25 cellular contexts compared by ENCODE assay signal in genomic region chr2:944693-945092, GRCh38. TPM values are rescaled to one million over a fixed set of nuclear protein-coding genes. Genes with fewer than 3 reads are reported as not detected.
DNase-seq lines count a peak whose midpoint lies in the region; ATAC-seq, FAIRE-seq and TF ChIP-seq lines count a peak whose summit lies in the region.
"Had no signal": no experiment of that assay in that cellular context is flagged by ENCODE, and none has a peak within 500 bp of the region (broad histone marks: within the 10 kb centered on the region; RNA-seq: fewer than 3 reads in every experiment).

No MANE protein-coding gene starts in this region.

- H2AFZ ChIP-seq in H1 (ENCODE audit: low read length), result no peak overlapping the region
- H2AFZ ChIP-seq: GM23248 had no signal

- peaks cover 6% of the 10 kb centered on the region for H3K36me3 Mint-ChIP-seq in activated CD8-positive, alpha-beta T cell treated with anti-CD3 and anti-CD28 coated beads for 36 hours (ENCODE audit: low read depth)
- peaks cover 8% of the 10 kb centered on the region for H3K36me3 Mint-ChIP-seq in activated naive CD8-positive, alpha-beta T cell treated with anti-CD3 and anti-CD28 coated beads, Interleukin-2, amount 10 ng/mL, durations not matched to agents 7 days and 5 days
- H3K36me3 Mint-ChIP-seq: CD14-positive monocyte had no signal

- no peak overlapping the region for H3K56ac ChIP-seq in H1 (replicated peaks; ENCODE audit: insufficient read length, low read depth, low read length)

- no peak overlapping the region for H2BK12ac ChIP-seq in H1 (ENCODE audit: low read depth, low read length)

- H3K4me1 ChIP-seq in HEK293 (ENCODE audit: control insufficient read depth, insufficient read depth, low read length), result no peaks in the 10 kb centered on the region
- H3K4me1 ChIP-seq in H1 (replicated peaks in 1 of 4; ENCODE audit: control insufficient read depth in 3 of 4, insufficient read depth in 4 of 4, low read length in 3 of 4), result peaks cover 3 to 12% (median 7%) of the 10 kb centered on the region in 4 experiments; a peak in 6 of 7 replicates

- peaks cover 0 to under 1% (median 0%) of the 10 kb centered on the region in 4 experiments; a peak in 2 of 7 replicates for H3K27me3 ChIP-seq in H1 (replicated peaks in 1 of 4; ENCODE audit: control insufficient read depth in 3 of 4, extremely low read depth in 1 of 4, insufficient read depth in 3 of 4, low read length in 3 of 4)

- no peak overlapping the region for H2BK120ac ChIP-seq in H1 (replicated peaks; ENCODE audit: low read depth, low read length)

- peaks cover 18% of the 10 kb centered on the region for H3K27me3 Mint-ChIP-seq in activated CD8-positive, alpha-beta T cell treated with anti-CD3 and anti-CD28 coated beads for 36 hours
- H3K27me3 Mint-ChIP-seq in activated naive CD8-positive, alpha-beta T cell treated with anti-CD3 and anti-CD28 coated beads, Interleukin-2, amount 10 ng/mL, durations not matched to agents 7 days and 5 days, result no peaks in the 10 kb centered on the region

- H3K9me3 ChIP-seq in HEK293 (ENCODE audit: control insufficient read depth, insufficient read depth, low read depth, low read length) (no peaks in the 10 kb centered on the region), H1 (ENCODE audit: insufficient read depth in 2 of 2, low read depth in 1 of 2, low read length in 1 of 2) (peaks cover 0 to 8% of the 10 kb centered on the region in 2 experiments; a peak in 2 of 4 replicates)

- TF ChIP-seq CTCF in HEK293 (tag by site-specific recombination; IDR thresholded peaks at IDR 0.05) (no peak), H1 (IDR thresholded peaks at IDR 0.05; ENCODE audit: control extremely low read depth in 1 of 3, insufficient read depth in 1 of 3, low read depth in 1 of 3, low read length in 3 of 3) (no peak), GM13977 (IDR thresholded peaks at IDR 0.05; ENCODE audit: extremely low read depth, insufficient read depth, missing control alignments) (no peak)
- no peak for TF ChIP-seq CTCF in activated CD8-positive, alpha-beta T cell treated with anti-CD3 and anti-CD28 coated beads for 36 hours (IDR thresholded peaks at IDR 0.05)

- no peak overlapping the region for H3K4me3 Mint-ChIP-seq in activated CD8-positive, alpha-beta T cell treated with anti-CD3 and anti-CD28 coated beads for 36 hours
- peak overlapping the region; percentile 12 for H3K4me3 Mint-ChIP-seq in activated naive CD8-positive, alpha-beta T cell treated with anti-CD3 and anti-CD28 coated beads, Interleukin-2, amount 10 ng/mL, durations not matched to agents 7 days and 5 days
- H3K4me3 Mint-ChIP-seq: B cell; CD14-positive monocyte; CD4-positive, alpha-beta T cell; H9; HFFc6 had no signal

- H3K18ac ChIP-seq in H1 (ENCODE audit: extremely low read depth, low read length), result no peak overlapping the region

- H3K27ac ChIP-seq in HEK293 (ENCODE audit: extremely low read depth, low read depth, low read length) (no peak overlapping the region), H1 (ENCODE audit: low read depth, low read length) (no peak overlapping the region)
- H3K27ac ChIP-seq: BLaER1, GM23248 had no signal

- CTCF ChIA-PET in HEK293 (lab: Yijun Ruan, JAX), result interaction anchor here (0.6 kb wide), 1 partner anchor 49 kb away, joined by 3 read pairs; no protein-coding TSS in a partner anchor
- CTCF ChIA-PET in activated CD8-positive, alpha-beta T cell treated with anti-CD3 and anti-CD28 coated beads for 36 hours (lab: Charles Lee), result no interaction called here
- CTCF ChIA-PET in H1 (lab: Charles Lee; ENCODE audit: partially characterized antibody), result no interaction called here

- no peak overlapping the region for H4K91ac ChIP-seq in H1 (replicated peaks; ENCODE audit: insufficient read length, low read length)

- intact Hi-C loops in activated CD8-positive, alpha-beta T cell treated with anti-CD3 and anti-CD28 coated beads for 36 hours (cut with micrococcal nuclease), result no loop called here

- no peak overlapping the region for H2BK20ac ChIP-seq in H1 (ENCODE audit: low read length)

- TF ChIP-seq POLR2A in H1 (IDR thresholded peaks at IDR 0.05; ENCODE audit: control extremely low read depth in 1 of 2, low read depth in 2 of 2, low read length in 2 of 2), result no peak

- no peaks in the 10 kb centered on the region for H4K20me1 ChIP-seq in H1 (replicated peaks in 1 of 2; ENCODE audit: control insufficient read depth in 1 of 2, insufficient read depth in 2 of 2, low read length in 2 of 2)

- H3K14ac ChIP-seq in H1 (ENCODE audit: insufficient read length), result no peak overlapping the region

- peak overlapping the region; percentile 93 for H3K27ac Mint-ChIP-seq in activated CD8-positive, alpha-beta T cell treated with anti-CD3 and anti-CD28 coated beads for 36 hours
- H3K27ac Mint-ChIP-seq in activated naive CD8-positive, alpha-beta T cell treated with anti-CD3 and anti-CD28 coated beads, Interleukin-2, amount 10 ng/mL, durations not matched to agents 7 days and 5 days, result peak overlapping the region; percentile 40
- H3K27ac Mint-ChIP-seq: B cell; CD14-positive monocyte; CD4-positive, alpha-beta T cell; CD8-positive, alpha-beta memory T cell; H9; HFFc6 had no signal

- H3K36me3 ChIP-seq in HEK293 (ENCODE audit: control insufficient read depth in 2 of 2, insufficient read depth in 1 of 2, low read length in 2 of 2) (no peaks in the 10 kb centered on the region), H1 (ENCODE audit: control insufficient read depth in 2 of 4, insufficient read depth in 4 of 4, low read length in 3 of 4) (no peaks in the 10 kb centered on the region)
- H3K36me3 ChIP-seq: BLaER1 had no signal

- H3K4me3 ChIP-seq in HEK293 (ENCODE audit: low read depth, low read length) (no peak overlapping the region), H1 (ENCODE audit: extremely low read depth in 1 of 4, insufficient read depth in 2 of 4, low read depth in 3 of 4, low read length in 4 of 4) (no peak overlapping the region; a peak in 1 of 8 replicates)
- H3K4me3 ChIP-seq: BLaER1, GM23248 had no signal

- H2BK15ac ChIP-seq in H1 (ENCODE audit: low read length), result no peak overlapping the region

- H3K9ac ChIP-seq in H1 (replicated peaks in 1 of 4; ENCODE audit: extremely low read depth in 1 of 4, low read depth in 3 of 4, low read length in 3 of 4), result no peak overlapping the region
- H3K9ac ChIP-seq: BLaER1, GM23248 had no signal

- no peak overlapping the region for H4K5ac ChIP-seq in H1 (ENCODE audit: insufficient read length, low read depth, low read length)

- no peak for TF ChIP-seq EP300 in H1 (IDR thresholded peaks at IDR 0.05; ENCODE audit: borderline replicate concordance in 1 of 2, low read depth in 2 of 2, low read length in 2 of 2)

- in situ Hi-C loops in GM13977 (cut with MboI; ENCODE audit: low pct_unique_long_range_greater_than_20kb, low sequenced_read_pairs, unreplicated experiment), result no loop called here

- H3K4me1 Mint-ChIP-seq in activated CD8-positive, alpha-beta T cell treated with anti-CD3 and anti-CD28 coated beads for 36 hours (ENCODE audit: low read depth), result peaks cover 35% of the 10 kb centered on the region
- peaks cover 28% of the 10 kb centered on the region for H3K4me1 Mint-ChIP-seq in activated naive CD8-positive, alpha-beta T cell treated with anti-CD3 and anti-CD28 coated beads, Interleukin-2, amount 10 ng/mL, durations not matched to agents 7 days and 5 days
- H3K4me1 Mint-ChIP-seq: CD14-positive monocyte had no signal

- FAIRE-seq in H1 (lab: Jason Lieb, UNC), result no peak
- FAIRE-seq: D721Med, GM12891, GM19239 had no signal

- no peak for DNase-seq in activated CD8-positive, alpha-beta T cell treated with anti-CD3 and anti-CD28 coated beads for 36 hours
- DNase-seq in activated naive CD8-positive, alpha-beta T cell treated with anti-CD3 and anti-CD28 coated beads, Interleukin-2, amount 10 ng/mL, durations not matched to agents 7 days and 5 days, result no peak
- DNase-seq in H1 (ENCODE audit: low read depth in 1 of 2, low spot score in 2 of 2) (no peak), GM13977 (ENCODE audit: low spot score) (no peak), hepatic stellate cell (ENCODE audit: low spot score) (no peak)
- DNase-seq: CD4-positive, alpha-beta T cell; CD8-positive, alpha-beta memory T cell; DMS 273 treated with DMSO at 0.1 percent for 48 hours; DMS79; GF-D8; GM23248; H9; HFFc6 had no signal

- no peak overlapping the region for H2AK5ac ChIP-seq in H1 (ENCODE audit: low read depth, low read length)

- peaks cover 4% of the 10 kb centered on the region for H3K23me2 ChIP-seq in H1 (ENCODE audit: low read depth, low read length)

- H3K79me2 ChIP-seq in H1 (ENCODE audit: control insufficient read depth in 1 of 2, insufficient read depth in 2 of 2, low read length in 2 of 2), result no peaks in the 10 kb centered on the region

- no peak overlapping the region for H3K4ac ChIP-seq in H1 (replicated peaks; ENCODE audit: insufficient read length, low read depth, low read length)

- H2BK5ac ChIP-seq in H1 (ENCODE audit: low read depth, low read length), result no peak overlapping the region

- H3K79me1 ChIP-seq in H1 (ENCODE audit: low read depth, low read length), result no peaks in the 10 kb centered on the region

- no peak overlapping the region for H4K8ac ChIP-seq in H1 (ENCODE audit: extremely low read depth, insufficient read depth, low read length)

- no peak for TF ChIP-seq RAD21 in H1 (IDR thresholded peaks at IDR 0.05 in 1 of 2, conservative IDR thresholded peaks at IDR 0.05 in 1 of 2; ENCODE audit: low read depth in 2 of 2, low read length in 2 of 2)

- POLR2A ChIA-PET in HEK293 (lab: Yijun Ruan, JAX) (no interaction called here), H1 (lab: Charles Lee; ENCODE audit: partially characterized antibody) (no interaction called here)
- POLR2A ChIA-PET in activated CD8-positive, alpha-beta T cell treated with anti-CD3 and anti-CD28 coated beads for 36 hours (lab: Charles Lee), result interaction anchor here (0.7 kb wide), 2 partner anchors 231 to 683 kb away, joined by 3 to 4 read pairs; no protein-coding TSS in a partner anchor
- POLR2A ChIA-PET in activated naive CD8-positive, alpha-beta T cell treated with anti-CD3 and anti-CD28 coated beads, Interleukin-2, amount 10 ng/mL, durations not matched to agents 7 days and 5 days (lab: Charles Lee), result interaction anchor here (0.9 kb wide), 1 partner anchor 41 kb away, joined by 3 read pairs; no protein-coding TSS in a partner anchor

- no peak overlapping the region for H3K4me2 ChIP-seq in H1 (ENCODE audit: insufficient read depth in 1 of 2, low read depth in 2 of 2, low read length in 2 of 2)

- H3K9me3 Mint-ChIP-seq in activated CD8-positive, alpha-beta T cell treated with anti-CD3 and anti-CD28 coated beads for 36 hours, result peaks cover 7% of the 10 kb centered on the region
- peaks cover 4% of the 10 kb centered on the region for H3K9me3 Mint-ChIP-seq in activated naive CD8-positive, alpha-beta T cell treated with anti-CD3 and anti-CD28 coated beads, Interleukin-2, amount 10 ng/mL, durations not matched to agents 7 days and 5 days

- ATAC-seq in activated CD8-positive, alpha-beta T cell treated with anti-CD3 and anti-CD28 coated beads for 36 hours, result no peak
- no peak for ATAC-seq in activated naive CD8-positive, alpha-beta T cell treated with anti-CD3 and anti-CD28 coated beads, Interleukin-2, amount 10 ng/mL, durations not matched to agents 7 days and 5 days (ENCODE audit: low read depth)
- ATAC-seq in HG03460 (IDR thresholded peaks at IDR 0.05; ENCODE audit: unreplicated experiment), result no peak
- ATAC-seq: HCT116 had no signal

- no peak overlapping the region for H3K23ac ChIP-seq in H1 (ENCODE audit: insufficient read length)

RNA-seq across cellular contexts. Expression of gene SNTG2, which starts 6.0 kb away (rescaled TPM):
- 1 to 10 TPM; 2.5 to 3.2 TPM for total RNA-seq in activated CD8-positive, alpha-beta T cell treated with anti-CD3 and anti-CD28 coated beads for 36 hours
- total RNA-seq in activated naive CD8-positive, alpha-beta T cell treated with anti-CD3 and anti-CD28 coated beads, Interleukin-2, amount 10 ng/mL, durations not matched to agents 7 days and 5 days, result 1 to 10 TPM; 2.9 to 3.5 TPM
- 14.3 and 18.1 TPM in 2 replicates for total RNA-seq in H1 (2021; fragmentation: NEBNext Ultra II Directional; extraction: Animal tissue kit (Norgen Biotek cat#: 25700))
- polyA plus RNA-seq in H1 (2011; rRNA removed), result 6.6 TPM in 2 replicates
- 8.8 TPM for polyA plus RNA-seq in H1 (2011; cell fraction: cytosol; rRNA removed)
- polyA plus RNA-seq in H1 (2011; cell fraction: nucleus; rRNA removed), result 24.3 TPM
- 7.4 to 10.4 TPM (median 9.0 TPM) in 4 replicates for polyA plus RNA-seq in H1 (2012, experiment 1 of 2)
- 4.1 TPM for polyA plus RNA-seq in H1 (2012, experiment 2 of 2)
- polyA plus RNA-seq in H1 (2013, experiment 1 of 2), result 4.3 TPM
- 5.0 TPM for polyA plus RNA-seq in H1 (2013, experiment 2 of 2)
- 21.3 and 26.6 TPM in 2 replicates for polyA minus RNA-seq in H1 (2011; rRNA and poly(A)+ RNA removed)
- polyA minus RNA-seq in H1 (2011; cell fraction: cytosol; rRNA and poly(A)+ RNA removed), result 17.2 TPM
- polyA minus RNA-seq in H1 (2011; cell fraction: nucleus; rRNA and poly(A)+ RNA removed), result 62.8 TPM
- total RNA-seq: Daoy, G401, GM23248, H4, HFFc6 had no signal
- polyA plus RNA-seq: CD14-positive monocyte, GM23248 had no signal

Comparison
In these comparisons a context has a peak if more than half of its experiments do, and no peak if none do; other contexts are left out.
1. POLR2A ChIA-PET loops: an anchor here in activated CD8-positive, alpha-beta T cell treated with anti-CD3 and anti-CD28 coated beads for 36 hours (0.7 kb wide) and activated naive CD8-positive, alpha-beta T cell treated with anti-CD3 and anti-CD28 coated beads, Interleukin-2, amount 10 ng/mL, durations not matched to agents 7 days and 5 days (0.9 kb wide); none called in HEK293 and H1.